In genomic region chr16:16181748-16182147, GRCh38 we compare ENCODE assay signal across 9 cellular contexts. TPM values are rescaled to one million over a fixed set of nuclear protein-coding genes. Genes with fewer than 3 reads are reported as not detected.
"Had no signal": no experiment of that assay in that cellular context is flagged by ENCODE, and none has a peak within 500 bp of the region (broad histone marks: within the 10 kb centered on the region; RNA-seq: fewer than 3 reads in every experiment).

No MANE protein-coding gene starts in this region.

RNA-seq across cellular contexts. Expression of gene ABCC6, which starts 41.5 kb away (rescaled TPM):
- total RNA-seq: activated B cell treated with CpG ODN at 0.5 μM for 24 hours; activated CD4-positive, alpha-beta memory T cell treated with anti-CD3 and anti-CD28 coated beads for 36 hours; activated naive CD4-positive, alpha-beta T cell treated with anti-CD3 and anti-CD28 coated beads for 36 hours; activated naive CD4-positive, alpha-beta T cell treated with anti-CD3 and anti-CD28 coated beads, Interleukin-2, amount 50 U/mL, for 72 hours; activated T-cell treated with anti-CD3 and anti-CD28 coated beads, Interleukin-2, amount 50 U/mL, for 4 hours; activated T-helper 1 cell treated with anti-CD3 and anti-CD28 coated beads, Interleukin-12 subunit alpha, Interleukin-12 subunit beta, Interleukin-2, Interleukin-4 antibody, amounts not matched to agents 30 ng/mL and 10 ng/mL and 1 ng/mL, durations not matched to agents 14 hours and 24 hours and 36 hours; OCI-LY7; SK-MEL-5; T-helper 17 cell had no signal
